Comparison of ENCODE assay signal across 13 cellular contexts in the genomic region with DNA sequence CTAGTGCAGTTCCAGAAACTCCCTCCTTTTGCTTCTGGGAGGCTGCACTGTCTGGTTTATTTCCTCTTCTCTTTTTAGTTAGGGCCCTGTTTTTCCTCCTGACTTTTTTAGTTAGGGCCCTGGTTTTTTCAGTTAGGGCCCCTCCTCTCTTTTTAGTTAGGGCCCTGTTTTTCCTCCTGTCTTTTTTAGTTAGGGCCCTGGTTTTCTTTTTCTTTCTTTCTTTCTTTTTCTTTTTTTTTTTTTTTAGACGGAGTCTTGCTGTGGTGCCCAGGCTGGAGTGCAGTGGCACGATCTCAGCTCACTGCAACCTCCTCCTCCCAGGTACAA. TPM values are rescaled to one million over a fixed set of nuclear protein-coding genes. Genes with fewer than 3 reads are reported as not detected.
A peak's percentile ranks its signal among the peaks of the same experiment; 100 is the strongest.
DNase-seq lines count a peak whose midpoint lies in the region; ATAC-seq and TF ChIP-seq lines count a peak whose summit lies in the region.
"Had no signal": no experiment of that assay in that cellular context is flagged by ENCODE, and none has a peak within 500 bp of the region (broad histone marks: within the 10 kb centered on the region; RNA-seq: fewer than 3 reads in every experiment).

No MANE protein-coding gene starts in this region.

- H3K36me3 Mint-ChIP-seq in chondrocyte (ENCODE audit: low read depth) = peaks cover 17% of the 10 kb centered on the region
- H3K36me3 Mint-ChIP-seq in nephron (ENCODE audit: low read depth) = no peaks in the 10 kb centered on the region
- H3K36me3 Mint-ChIP-seq: natural killer cell had no signal

- H3K9me3 ChIP-seq in thymus (ENCODE audit: control insufficient read depth) = no peaks in the 10 kb centered on the region

- no peaks in the 10 kb centered on the region for H3K27me3 ChIP-seq in thymus (ENCODE audit: control insufficient read depth, insufficient read depth)

- no peaks in the 10 kb centered on the region for H3K4me1 ChIP-seq in thymus (ENCODE audit: control insufficient read depth, insufficient read depth, low read length)

- peaks cover 96% of the 10 kb centered on the region for H3K4me1 Mint-ChIP-seq in chondrocyte (ENCODE audit: low read depth)
- H3K4me1 Mint-ChIP-seq in nephron = peaks cover 89% of the 10 kb centered on the region

- no peak for ATAC-seq in HG02763 (IDR thresholded peaks at IDR 0.05; ENCODE audit: unreplicated experiment)
- ATAC-seq: activated CD4-positive, alpha-beta T cell treated with anti-CD3 and anti-CD28 coated beads for 36 hours; natural killer cell had no signal

- H3K36me3 ChIP-seq in thymus (ENCODE audit: control insufficient read depth, insufficient read depth) = no peaks in the 10 kb centered on the region

- CTCF ChIA-PET in GM10248 (lab: Yijun Ruan, JAX) = no interaction called here

- 85% methylated on average over 2 of the region's 2 CpGs for WGBS in thymus

- H3K27ac Mint-ChIP-seq in chondrocyte (ENCODE audit: unreplicated experiment) = peak overlapping the region; percentile 95
- H3K27ac Mint-ChIP-seq in nephron = peak overlapping the region in 2 of 3 experiments; percentile 66 to 99
- H3K27ac Mint-ChIP-seq: activated CD4-positive, alpha-beta T cell treated with anti-CD3 and anti-CD28 coated beads for 36 hours had no signal

- POLR2A ChIA-PET in GM10248 (lab: Yijun Ruan, JAX) = no interaction called here

- no peaks in the 10 kb centered on the region for H3K27me3 Mint-ChIP-seq in chondrocyte (ENCODE audit: low read depth)
- H3K27me3 Mint-ChIP-seq in nephron (ENCODE audit: low read depth) = no peaks in the 10 kb centered on the region

- peak; percentile 28 for DNase-seq in MV-4-11 (lab: John Stamatoyannopoulos, UW)
- DNase-seq in chondrocyte (ENCODE audit: low spot score) = no peak
- DNase-seq in anterior cingulate cortex (lab: John Stamatoyannopoulos, UW) = no peak
- DNase-seq in GM10248 (ENCODE audit: extremely low spot score) = no peak
- no peak for DNase-seq in GM19238 (ENCODE audit: insufficient read length, low spot score)
- DNase-seq: activated CD4-positive, alpha-beta T cell treated with anti-CD3 and anti-CD28 coated beads for 36 hours; activated effector memory CD4-positive, alpha-beta T cell treated with anti-CD3 and anti-CD28 coated beads, Interleukin-2, amount 50 U/mL, for 16 hours; DMS153; natural killer cell; NCI-H2107 had no signal

- peak overlapping the region; percentile 53 for H3K27ac ChIP-seq in thymus (ENCODE audit: low read depth)

- H3K9me3 Mint-ChIP-seq in chondrocyte (ENCODE audit: low read depth) (no peaks in the 10 kb centered on the region), nephron (no peaks in the 10 kb centered on the region)
- H3K9me3 Mint-ChIP-seq: natural killer cell had no signal

- no peak for TF ChIP-seq CTCF in chondrocyte (IDR thresholded peaks at IDR 0.05)
- TF ChIP-seq CTCF in nephron (IDR thresholded peaks at IDR 0.05; ENCODE audit: unreplicated experiment in 3 of 3) = no peak
- no peak for TF ChIP-seq CTCF in GM10248 (IDR thresholded peaks at IDR 0.05; ENCODE audit: control extremely low read depth, extremely low read depth, low read depth, missing control alignments)

- no peak overlapping the region for H3K4me3 Mint-ChIP-seq in chondrocyte (ENCODE audit: unreplicated experiment)
- H3K4me3 Mint-ChIP-seq in nephron = no peak overlapping the region
- H3K4me3 Mint-ChIP-seq: activated CD4-positive, alpha-beta T cell treated with anti-CD3 and anti-CD28 coated beads for 36 hours; natural killer cell had no signal

- H3K4me3 ChIP-seq in thymus (ENCODE audit: low read length) = no peak overlapping the region

RNA-seq across cellular contexts. Expression of gene GSN, which starts 15.1 kb away (rescaled TPM):
- 260 to 291 TPM (median 290 TPM) in 3 replicates for total RNA-seq in chondrocyte
- 248 TPM for polyA plus RNA-seq in thymus
